Comparison of ENCODE assay signal across 11 cellular contexts in the genomic region with DNA sequence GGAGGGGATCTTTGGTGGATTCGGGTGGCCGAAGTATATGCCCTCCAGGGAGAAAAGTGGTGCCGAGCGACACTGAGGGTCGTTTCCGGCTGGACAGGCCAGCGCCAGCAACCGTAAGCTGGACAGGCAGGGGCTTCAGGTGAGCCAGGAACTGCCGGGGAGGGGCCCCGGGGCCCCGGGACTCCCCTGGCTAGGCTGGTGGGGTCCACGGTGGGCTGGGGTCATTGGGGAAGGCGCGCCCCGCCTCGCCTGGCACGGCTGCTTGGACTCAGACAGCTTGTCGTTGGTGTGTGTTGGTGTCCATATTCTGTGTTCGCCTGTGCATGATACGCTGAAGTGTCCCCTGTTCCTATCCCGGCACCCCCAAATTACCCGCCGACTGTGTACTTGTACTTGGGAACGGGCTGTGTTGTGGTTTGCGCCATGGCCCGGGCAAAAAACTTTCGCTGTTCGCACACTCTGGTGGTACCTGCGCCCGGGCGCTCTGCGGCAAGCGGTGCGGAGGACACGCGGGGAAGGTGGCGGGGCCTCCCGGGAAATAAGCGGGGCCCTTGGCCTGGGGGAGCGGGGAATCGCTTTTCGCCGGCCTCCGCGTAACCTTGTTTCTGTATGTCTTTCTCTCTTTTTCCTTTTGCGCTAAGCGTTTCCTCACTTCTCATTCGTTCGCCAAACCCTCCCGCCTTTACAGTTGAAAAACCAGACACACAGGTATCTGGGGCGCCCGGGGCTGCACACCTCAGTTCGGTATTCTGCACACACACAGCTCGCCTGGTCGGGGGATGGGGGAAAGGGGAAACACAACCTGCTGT. TPM values are rescaled to one million over a fixed set of nuclear protein-coding genes. Genes with fewer than 3 reads are reported as not detected.
A peak's percentile ranks its signal among the peaks of the same experiment; 100 is the strongest.
DNase-seq lines count a peak whose midpoint lies in the region; ATAC-seq and TF ChIP-seq lines count a peak whose summit lies in the region.
"Had no signal": no experiment of that assay in that cellular context is flagged by ENCODE, and none has a peak within 500 bp of the region (broad histone marks: within the 10 kb centered on the region; RNA-seq: fewer than 3 reads in every experiment).

No MANE protein-coding gene starts in this region.

- DNase-seq in natural killer cell treated with Interleukin-12 subunit alpha and Interleukin-12 subunit beta and Interleukin-15 and Interleukin-18, amount 100 ng/mL, for 72 hours (ENCODE audit: low spot score) = no peak
- DNase-seq in natural killer cell (no peak), left kidney (ENCODE audit: low read depth, low spot score) (peak; percentile 76), ureter (ENCODE audit: low spot score) (peak; percentile 69), inferior parietal cortex (ENCODE audit: extremely low spot score) (no peak), NCI-H446 (lab: John Stamatoyannopoulos, UW) (no peak)
- no peak for DNase-seq in activated naive CD8-positive, alpha-beta T cell treated with anti-CD3 and anti-CD28 coated beads, Interleukin-2, amount 10 ng/mL, durations not matched to agents 7 days and 5 days
- no peak for DNase-seq in activated CD4-positive, CD25-positive, alpha-beta regulatory T cell treated with anti-CD3 and anti-CD28 coated beads, Interleukin-2, amount 50 U/mL, for 72 hours
- DNase-seq: NCI-H1092 treated with DMSO at 0.1 percent for 48 hours; NK-92 treated with Interleukin-12 subunit alpha and Interleukin-12 subunit beta, amount 100 ng/mL, for 24 hours; stimulated activated naive CD4-positive, alpha-beta T cell had no signal

- POLR2A ChIA-PET in activated naive CD8-positive, alpha-beta T cell treated with anti-CD3 and anti-CD28 coated beads, Interleukin-2, amount 10 ng/mL, durations not matched to agents 7 days and 5 days (lab: Charles Lee) = interaction anchor here (1.0 to 1.7 kb wide), 2 partner anchors 33 to 35 kb away, joined by 3 read pairs; no protein-coding TSS in a partner anchor

- peak overlapping the region; percentile 41 for H3K4me3 Mint-ChIP-seq in natural killer cell treated with Interleukin-12 subunit alpha and Interleukin-12 subunit beta and Interleukin-15 and Interleukin-18, amount 100 ng/mL, for 72 hours
- no peak overlapping the region for H3K4me3 Mint-ChIP-seq in natural killer cell
- H3K4me3 Mint-ChIP-seq in activated naive CD8-positive, alpha-beta T cell treated with anti-CD3 and anti-CD28 coated beads, Interleukin-2, amount 10 ng/mL, durations not matched to agents 7 days and 5 days = peak overlapping the region; percentile 40

- intact Hi-C loops in natural killer cell (cut with micrococcal nuclease) = no loop called here

- no peaks in the 10 kb centered on the region for H3K9me3 Mint-ChIP-seq in natural killer cell treated with Interleukin-12 subunit alpha and Interleukin-12 subunit beta and Interleukin-15 and Interleukin-18, amount 100 ng/mL, for 72 hours
- H3K9me3 Mint-ChIP-seq in natural killer cell = no peaks in the 10 kb centered on the region
- H3K9me3 Mint-ChIP-seq in activated naive CD8-positive, alpha-beta T cell treated with anti-CD3 and anti-CD28 coated beads, Interleukin-2, amount 10 ng/mL, durations not matched to agents 7 days and 5 days = no peaks in the 10 kb centered on the region

- no peak for TF ChIP-seq CTCF in natural killer cell (IDR thresholded peaks at IDR 0.05)

- H3K27me3 Mint-ChIP-seq in natural killer cell treated with Interleukin-12 subunit alpha and Interleukin-12 subunit beta and Interleukin-15 and Interleukin-18, amount 100 ng/mL, for 72 hours = peaks cover 39 to 47% of the 10 kb centered on the region in 2 donors
- peaks cover 46 to 66% of the 10 kb centered on the region in 2 donors for H3K27me3 Mint-ChIP-seq in natural killer cell (ENCODE audit: low read depth in 2 of 2)
- H3K27me3 Mint-ChIP-seq in activated naive CD8-positive, alpha-beta T cell treated with anti-CD3 and anti-CD28 coated beads, Interleukin-2, amount 10 ng/mL, durations not matched to agents 7 days and 5 days = peaks cover 75% of the 10 kb centered on the region

- no peak overlapping the region for H3K27ac Mint-ChIP-seq in natural killer cell treated with Interleukin-12 subunit alpha and Interleukin-12 subunit beta and Interleukin-15 and Interleukin-18, amount 100 ng/mL, for 72 hours
- H3K27ac Mint-ChIP-seq in natural killer cell = no peak overlapping the region
- no peak overlapping the region for H3K27ac Mint-ChIP-seq in activated naive CD8-positive, alpha-beta T cell treated with anti-CD3 and anti-CD28 coated beads, Interleukin-2, amount 10 ng/mL, durations not matched to agents 7 days and 5 days

- peaks cover 8 to 10% of the 10 kb centered on the region in 2 donors for H3K4me1 Mint-ChIP-seq in natural killer cell treated with Interleukin-12 subunit alpha and Interleukin-12 subunit beta and Interleukin-15 and Interleukin-18, amount 100 ng/mL, for 72 hours (ENCODE audit: low read depth in 2 of 2)
- H3K4me1 Mint-ChIP-seq in natural killer cell = peaks cover 0 to 16% of the 10 kb centered on the region in 2 donors
- H3K4me1 Mint-ChIP-seq in activated naive CD8-positive, alpha-beta T cell treated with anti-CD3 and anti-CD28 coated beads, Interleukin-2, amount 10 ng/mL, durations not matched to agents 7 days and 5 days = peaks cover 15% of the 10 kb centered on the region

- H3K36me3 Mint-ChIP-seq in natural killer cell treated with Interleukin-12 subunit alpha and Interleukin-12 subunit beta and Interleukin-15 and Interleukin-18, amount 100 ng/mL, for 72 hours = no peaks in the 10 kb centered on the region
- H3K36me3 Mint-ChIP-seq in natural killer cell = no peaks in the 10 kb centered on the region
- H3K36me3 Mint-ChIP-seq in activated naive CD8-positive, alpha-beta T cell treated with anti-CD3 and anti-CD28 coated beads, Interleukin-2, amount 10 ng/mL, durations not matched to agents 7 days and 5 days = no peaks in the 10 kb centered on the region

- no peak for ATAC-seq in natural killer cell treated with Interleukin-12 subunit alpha and Interleukin-12 subunit beta and Interleukin-15 and Interleukin-18, amount 100 ng/mL, for 72 hours
- no peak for ATAC-seq in natural killer cell
- no peak for ATAC-seq in activated naive CD8-positive, alpha-beta T cell treated with anti-CD3 and anti-CD28 coated beads, Interleukin-2, amount 10 ng/mL, durations not matched to agents 7 days and 5 days (ENCODE audit: low read depth)

RNA-seq across cellular contexts. Expression of a gene that starts 3.2 kb away (rescaled TPM):
- total RNA-seq in natural killer cell treated with Interleukin-12 subunit alpha and Interleukin-12 subunit beta and Interleukin-15 and Interleukin-18, amount 100 ng/mL, for 72 hours = 100 to 1,000 TPM; 459 to 740 TPM
- total RNA-seq in natural killer cell (100 to 1,000 TPM; 530 to 823 (median 582) TPM), ureter (940 TPM)
- 100 to 1,000 TPM; 912 to 979 TPM for total RNA-seq in activated naive CD8-positive, alpha-beta T cell treated with anti-CD3 and anti-CD28 coated beads, Interleukin-2, amount 10 ng/mL, durations not matched to agents 7 days and 5 days

RNA-seq across cellular contexts. Expression of a gene that starts 5.0 kb away (rescaled TPM):
- 1 to 10 TPM in 1 of 2 donors, under 1 TPM in 1; 0.29 to 4.7 TPM for total RNA-seq in natural killer cell treated with Interleukin-12 subunit alpha and Interleukin-12 subunit beta and Interleukin-15 and Interleukin-18, amount 100 ng/mL, for 72 hours
- under 1 TPM in 2 of 3 donors, not detected in 1; 0.60 to 0.66 TPM for total RNA-seq in natural killer cell
- total RNA-seq in activated naive CD8-positive, alpha-beta T cell treated with anti-CD3 and anti-CD28 coated beads, Interleukin-2, amount 10 ng/mL, durations not matched to agents 7 days and 5 days = 1 to 10 TPM; 1.0 to 1.6 TPM
- 2.4 TPM for total RNA-seq in ureter

Comparison
In these comparisons a context has a peak if more than half of its experiments do, and no peak if none do; other contexts are left out.
1. DNase-seq: peak in left kidney (single experiment) and ureter (single experiment); none in natural killer cell treated with Interleukin-12 subunit alpha and Interleukin-12 subunit beta and Interleukin-15 and Interleukin-18, amount 100 ng/mL, for 72 hours (single experiment), natural killer cell (single experiment), activated naive CD8-positive, alpha-beta T cell treated with anti-CD3 and anti-CD28 coated beads, Interleukin-2, amount 10 ng/mL, durations not matched to agents 7 days and 5 days (single experiment), inferior parietal cortex (single experiment), activated CD4-positive, CD25-positive, alpha-beta regulatory T cell treated with anti-CD3 and anti-CD28 coated beads, Interleukin-2, amount 50 U/mL, for 72 hours (single experiment) and NCI-H446 (0 of 2).